8 cellular contexts compared by ENCODE assay signal in genomic region chr15:89333011-89333860, GRCh38. TPM values are rescaled to one million over a fixed set of nuclear protein-coding genes. Genes with fewer than 3 reads are reported as not detected.
DNase-seq lines count a peak whose midpoint lies in the region; ATAC-seq and TF ChIP-seq lines count a peak whose summit lies in the region.

No MANE protein-coding gene starts in this region.

- TF ChIP-seq POLR2A in upper lobe of left lung (IDR thresholded peaks at IDR 0.05) = no peak

- DNase-seq in activated naive CD4-positive, alpha-beta T cell (lab: John Stamatoyannopoulos, UW) = no peak
- no peak for DNase-seq in astrocyte of the spinal cord (ENCODE audit: low read depth, low spot score)
- no peak for DNase-seq in memory B cell (ENCODE audit: low spot score in 2 of 2)
- DNase-seq in upper lobe of left lung = peak in 1 of 2 donors; percentile 87
- no peak for DNase-seq in DMS79 treated with DMSO at 0.1 percent for 48 hours (lab: John Stamatoyannopoulos, UW)

- TF ChIP-seq CTCF in astrocyte of the spinal cord (IDR thresholded peaks at IDR 0.05; ENCODE audit: low read depth, low read length) = no peak
- TF ChIP-seq CTCF in upper lobe of left lung (IDR thresholded peaks at IDR 0.05) = no peak

- H3K4me3 ChIP-seq in astrocyte of the spinal cord (ENCODE audit: low read depth, low read length) = peak overlapping the region; percentile 89
- H3K4me3 ChIP-seq in upper lobe of left lung = peak overlapping the region in 3 of 4 donors; percentile 67 to 92 (median 70)

- no peak for TF ChIP-seq EP300 in upper lobe of left lung (IDR thresholded peaks at IDR 0.05)

- H3K4me3 Mint-ChIP-seq in activated naive CD4-positive, alpha-beta T cell treated with anti-CD3 and anti-CD28 coated beads, Interleukin-2, amount 50 U/mL, for 24 hours = peak overlapping the region; percentile 89
- peak overlapping the region; percentile 79 for H3K4me3 Mint-ChIP-seq in memory B cell

- peaks cover 30 to 53% (median 48%) of the 10 kb centered on the region in 4 donors for H3K36me3 ChIP-seq in upper lobe of left lung

- in situ Hi-C loops in astrocyte of the spinal cord (cut with HindIII; ENCODE audit: low sequenced_read_pairs) = no loop called here

- ATAC-seq in memory B cell (ENCODE audit: low read depth) (no peak), upper lobe of left lung (ENCODE audit: low FRiP score in 2 of 2) (no peak), GM21619 (IDR thresholded peaks at IDR 0.05; ENCODE audit: unreplicated experiment) (no peak), HG02623 (IDR thresholded peaks at IDR 0.05; ENCODE audit: unreplicated experiment) (no peak)

- peak overlapping the region in 2 of 4 donors; percentile 94 to 97 for H3K27ac ChIP-seq in upper lobe of left lung

- peaks cover 56% of the 10 kb centered on the region for H3K4me1 Mint-ChIP-seq in activated naive CD4-positive, alpha-beta T cell treated with anti-CD3 and anti-CD28 coated beads, Interleukin-2, amount 50 U/mL, for 24 hours
- peaks cover 27% of the 10 kb centered on the region for H3K4me1 Mint-ChIP-seq in memory B cell

- peak overlapping the region; percentile 51 for H3K27ac Mint-ChIP-seq in activated naive CD4-positive, alpha-beta T cell treated with anti-CD3 and anti-CD28 coated beads, Interleukin-2, amount 50 U/mL, for 24 hours
- H3K27ac Mint-ChIP-seq in memory B cell = peak overlapping the region; percentile 100

- no peaks in the 10 kb centered on the region for H3K9me3 ChIP-seq in upper lobe of left lung

- no peaks in the 10 kb centered on the region for H3K27me3 ChIP-seq in upper lobe of left lung

- peaks cover 2% of the 10 kb centered on the region for H3K27me3 Mint-ChIP-seq in activated naive CD4-positive, alpha-beta T cell treated with anti-CD3 and anti-CD28 coated beads, Interleukin-2, amount 50 U/mL, for 24 hours
- no peaks in the 10 kb centered on the region for H3K27me3 Mint-ChIP-seq in memory B cell

- H3K9me3 Mint-ChIP-seq in activated naive CD4-positive, alpha-beta T cell treated with anti-CD3 and anti-CD28 coated beads, Interleukin-2, amount 50 U/mL, for 24 hours = no peaks in the 10 kb centered on the region
- peaks cover 2% of the 10 kb centered on the region for H3K9me3 Mint-ChIP-seq in memory B cell

- WGBS in upper lobe of left lung, 2 donors = 90 to 91% methylated on average over 26 to 50 of the region's 57 CpGs

- H3K36me3 Mint-ChIP-seq in activated naive CD4-positive, alpha-beta T cell treated with anti-CD3 and anti-CD28 coated beads, Interleukin-2, amount 50 U/mL, for 24 hours = peaks cover 22% of the 10 kb centered on the region
- H3K36me3 Mint-ChIP-seq in memory B cell = peaks cover 15% of the 10 kb centered on the region

- H3K4me1 ChIP-seq in upper lobe of left lung = peaks cover 38 to 59% (median 44%) of the 10 kb centered on the region in 4 donors

RNA-seq across cellular contexts. Expression of gene POLG, which starts 1.4 kb away (rescaled TPM):
- total RNA-seq in upper lobe of left lung = 100 to 1,000 TPM in 2 of 6 donors, 10 to 100 TPM in 4; 58.3 to 185 (median 75.0) TPM
